11 cellular contexts compared by ENCODE assay signal in the genomic region with DNA sequence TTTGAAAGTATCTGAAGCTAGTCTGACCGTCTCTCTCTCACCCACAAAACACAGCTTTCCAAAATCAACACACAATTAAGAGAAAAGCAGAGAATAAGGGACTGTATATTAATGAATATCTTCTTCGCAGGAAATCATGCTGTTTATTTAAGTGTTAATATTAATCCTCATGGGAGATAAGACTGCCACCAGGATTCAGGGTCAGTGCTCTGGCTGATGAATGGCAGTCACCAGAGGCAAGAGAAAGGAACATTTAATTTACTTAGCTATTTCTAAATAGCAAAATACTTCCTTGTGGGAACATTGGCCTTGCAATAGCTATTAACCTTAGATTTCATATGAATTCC. TPM values are rescaled to one million over a fixed set of nuclear protein-coding genes. Genes with fewer than 3 reads are reported as not detected.
DNase-seq lines count a peak whose midpoint lies in the region; ATAC-seq and TF ChIP-seq lines count a peak whose summit lies in the region.
"Had no signal": no experiment of that assay in that cellular context is flagged by ENCODE, and none has a peak within 500 bp of the region (broad histone marks: within the 10 kb centered on the region; RNA-seq: fewer than 3 reads in every experiment).

No MANE protein-coding gene starts in this region.

- TF ChIP-seq CTCF in CD4-positive, alpha-beta T cell (IDR thresholded peaks at IDR 0.05) = no peak

- no peak for DNase-seq in CD4-positive, alpha-beta T cell
- no peak for DNase-seq in central memory CD8-positive, alpha-beta T cell (ENCODE audit: low spot score in 2 of 2)
- DNase-seq in natural killer cell treated with Interleukin-12 subunit alpha and Interleukin-12 subunit beta and Interleukin-15 and Interleukin-18, amount 100 ng/mL, for 72 hours (ENCODE audit: low spot score) = no peak
- DNase-seq in NOMO-1 treated with DMSO at 0.1 percent for 48 hours (lab: John Stamatoyannopoulos, UW; ENCODE audit: unreplicated experiment) (no peak), GOT3 (lab: John Stamatoyannopoulos, UW) (no peak)
- DNase-seq: NCI-H1417 treated with DMSO at 0.1 percent for 48 hours, SHP77 treated with DMSO at 0.1 percent for 48 hours had no signal

- CTCF ChIA-PET in CD4-positive, alpha-beta T cell (lab: Charles Lee) = interaction anchor here (1.7 kb wide), 1 partner anchor 1549 kb away, joined by 3 read pairs; no protein-coding TSS in a partner anchor

- peak overlapping the region; percentile 63 for H3K27ac ChIP-seq in CD4-positive, alpha-beta T cell (ENCODE audit: low read depth, low read length)
- H3K27ac ChIP-seq in KOPT-K1 (ENCODE audit: low read depth, low read length, poor library complexity, severe bottlenecking) = peak overlapping the region; percentile 52
- H3K27ac ChIP-seq: thoracic aorta had no signal

- H3K9me3 ChIP-seq in CD4-positive, alpha-beta T cell (ENCODE audit: control insufficient read depth, low read length) = no peaks in the 10 kb centered on the region
- H3K9me3 ChIP-seq in KOPT-K1 (ENCODE audit: insufficient read depth, low read length, poor library complexity, severe bottlenecking) = no peaks in the 10 kb centered on the region
- H3K9me3 ChIP-seq: thoracic aorta had no signal

- no peaks in the 10 kb centered on the region for H3K9me3 Mint-ChIP-seq in CD4-positive, alpha-beta T cell
- no peaks in the 10 kb centered on the region for H3K9me3 Mint-ChIP-seq in central memory CD8-positive, alpha-beta T cell
- peaks cover 3% of the 10 kb centered on the region for H3K9me3 Mint-ChIP-seq in natural killer cell treated with Interleukin-12 subunit alpha and Interleukin-12 subunit beta and Interleukin-15 and Interleukin-18, amount 100 ng/mL, for 72 hours

- H3K27ac Mint-ChIP-seq in CD4-positive, alpha-beta T cell = peak overlapping the region; percentile 99
- H3K27ac Mint-ChIP-seq in central memory CD8-positive, alpha-beta T cell (ENCODE audit: low read depth) = peak overlapping the region; percentile 99
- peak overlapping the region; percentile 99 for H3K27ac Mint-ChIP-seq in natural killer cell treated with Interleukin-12 subunit alpha and Interleukin-12 subunit beta and Interleukin-15 and Interleukin-18, amount 100 ng/mL, for 72 hours

- peaks cover 36% of the 10 kb centered on the region for H3K36me3 Mint-ChIP-seq in CD4-positive, alpha-beta T cell (ENCODE audit: low read depth)
- peaks cover 20% of the 10 kb centered on the region for H3K36me3 Mint-ChIP-seq in central memory CD8-positive, alpha-beta T cell (ENCODE audit: insufficient read depth)
- H3K36me3 Mint-ChIP-seq in natural killer cell treated with Interleukin-12 subunit alpha and Interleukin-12 subunit beta and Interleukin-15 and Interleukin-18, amount 100 ng/mL, for 72 hours = peaks cover 8% of the 10 kb centered on the region

- H3K27me3 ChIP-seq in CD4-positive, alpha-beta T cell (ENCODE audit: control insufficient read depth, insufficient read depth, low read length) = no peaks in the 10 kb centered on the region

- peaks cover 62% of the 10 kb centered on the region for H3K4me1 Mint-ChIP-seq in CD4-positive, alpha-beta T cell (ENCODE audit: low read depth)
- H3K4me1 Mint-ChIP-seq in central memory CD8-positive, alpha-beta T cell = peaks cover 41% of the 10 kb centered on the region
- H3K4me1 Mint-ChIP-seq in natural killer cell treated with Interleukin-12 subunit alpha and Interleukin-12 subunit beta and Interleukin-15 and Interleukin-18, amount 100 ng/mL, for 72 hours (ENCODE audit: low read depth in 2 of 2) = peaks cover 48 to 60% of the 10 kb centered on the region in 2 donors

- POLR2A ChIA-PET in CD4-positive, alpha-beta T cell (lab: Charles Lee) = interaction anchor here (0.7 to 4.5 kb wide), 7 partner anchors 11 to 1594 kb away, joined by 3 to 43 read pairs (median 4); a partner anchor contains a TSS

- intact Hi-C loops in CD4-positive, alpha-beta T cell (cut with DNase I, micrococcal nuclease) = loop anchor here (5.0 to 10.0 kb wide), 11 partner anchors 184 to 1957 kb away; a partner anchor contains a TSS

- peak overlapping the region; percentile 97 for H3K4me3 Mint-ChIP-seq in CD4-positive, alpha-beta T cell
- H3K4me3 Mint-ChIP-seq in central memory CD8-positive, alpha-beta T cell = peak overlapping the region; percentile 92
- peak overlapping the region; percentile 92 for H3K4me3 Mint-ChIP-seq in natural killer cell treated with Interleukin-12 subunit alpha and Interleukin-12 subunit beta and Interleukin-15 and Interleukin-18, amount 100 ng/mL, for 72 hours

- no peak for ATAC-seq in CD4-positive, alpha-beta T cell (ENCODE audit: poor library complexity)
- ATAC-seq in central memory CD8-positive, alpha-beta T cell (replicated peaks; ENCODE audit: extremely low read depth, poor library complexity, severe bottlenecking) = no peak
- ATAC-seq in natural killer cell treated with Interleukin-12 subunit alpha and Interleukin-12 subunit beta and Interleukin-15 and Interleukin-18, amount 100 ng/mL, for 72 hours = no peak
- ATAC-seq in GM19324 (IDR thresholded peaks at IDR 0.05; ENCODE audit: low FRiP score, unreplicated experiment) = no peak
- no peak for ATAC-seq in HG03571 (IDR thresholded peaks at IDR 0.05; ENCODE audit: unreplicated experiment)

- no peaks in the 10 kb centered on the region for H3K27me3 Mint-ChIP-seq in CD4-positive, alpha-beta T cell
- H3K27me3 Mint-ChIP-seq in central memory CD8-positive, alpha-beta T cell = peaks cover 4% of the 10 kb centered on the region
- H3K27me3 Mint-ChIP-seq in natural killer cell treated with Interleukin-12 subunit alpha and Interleukin-12 subunit beta and Interleukin-15 and Interleukin-18, amount 100 ng/mL, for 72 hours = no peaks in the 10 kb centered on the region

- H3K36me3 ChIP-seq in KOPT-K1 (ENCODE audit: insufficient read depth, low read length) = peaks cover 21% of the 10 kb centered on the region

RNA-seq across cellular contexts. Expression of a gene that starts 2.2 kb away (rescaled TPM):
- 1 to 10 TPM; 3.5 to 3.6 TPM for total RNA-seq in CD4-positive, alpha-beta T cell
- 10 to 100 TPM; 14.2 to 16.3 TPM for total RNA-seq in natural killer cell treated with Interleukin-12 subunit alpha and Interleukin-12 subunit beta and Interleukin-15 and Interleukin-18, amount 100 ng/mL, for 72 hours
